In the genomic region with DNA sequence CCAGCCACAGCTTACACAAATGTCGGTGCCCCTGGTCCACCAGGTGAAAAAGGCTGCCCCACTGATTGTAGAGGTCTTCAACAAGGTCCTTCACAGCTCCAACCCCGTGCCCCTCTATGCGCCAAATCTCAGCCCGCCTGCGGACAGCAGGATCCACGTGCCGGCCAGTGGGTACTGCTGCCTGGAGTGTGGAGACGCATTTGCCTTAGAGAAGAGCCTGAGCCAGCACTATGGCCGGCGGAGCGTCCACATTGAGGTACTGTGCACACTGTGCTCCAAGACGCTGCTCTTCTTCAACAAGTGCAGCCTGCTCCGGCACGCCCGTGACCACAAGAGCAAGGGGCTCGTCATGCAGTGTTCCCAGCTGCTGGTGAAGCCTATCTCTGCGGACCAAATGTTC, we compare ENCODE assay signal across 16 cellular contexts. TPM values are rescaled to one million over a fixed set of nuclear protein-coding genes. Genes with fewer than 3 reads are reported as not detected.
DNase-seq lines count a peak whose midpoint lies in the region; ATAC-seq and TF ChIP-seq lines count a peak whose summit lies in the region.
"Had no signal": no experiment of that assay in that cellular context is flagged by ENCODE, and none has a peak within 500 bp of the region (broad histone marks: within the 10 kb centered on the region; RNA-seq: fewer than 3 reads in every experiment).

No MANE protein-coding gene starts in this region.

- H3K36me3 ChIP-seq in left ventricle myocardium inferior (peaks cover 29% of the 10 kb centered on the region), neural progenitor cell (no peaks in the 10 kb centered on the region), PC-3 (ENCODE audit: low read depth, low read length) (peaks cover 31% of the 10 kb centered on the region)

- no peak for TF ChIP-seq CTCF in left ventricle myocardium inferior (IDR thresholded peaks at IDR 0.05; ENCODE audit: borderline replicate concordance)
- TF ChIP-seq CTCF in neural progenitor cell (IDR thresholded peaks at IDR 0.05): no peak
- no peak for TF ChIP-seq CTCF in PC-3 (conservative IDR thresholded peaks at IDR 0.05; ENCODE audit: low read depth, low read length)

- H3K27me3 Mint-ChIP-seq in dendritic cell treated with granulocyte-macrophage colony-stimulating factor and Interleukin-4, amounts not matched to agents 40 ng/mL and 50 ng/mL, for 4 days: no peaks in the 10 kb centered on the region
- H3K27me3 Mint-ChIP-seq in neural progenitor cell (ENCODE audit: insufficient read depth, low read depth): no peaks in the 10 kb centered on the region
- no peaks in the 10 kb centered on the region for H3K27me3 Mint-ChIP-seq in stimulated activated naive B cell treated with anti-CD40 and anti-IgM and Interleukin-4, amounts not matched to agents 10 μg/mL and 1 μg/mL and 100 μg/mL, for 72 hours
- H3K27me3 Mint-ChIP-seq: CD8-positive, alpha-beta memory T cell had no signal

- CTCF ChIA-PET in PC-3 (lab: Charles Lee): no interaction called here

- H3K9me3 ChIP-seq in left ventricle myocardium inferior (replicated peaks): no peaks in the 10 kb centered on the region
- no peaks in the 10 kb centered on the region for H3K9me3 ChIP-seq in neural progenitor cell (ENCODE audit: low read depth)
- no peaks in the 10 kb centered on the region for H3K9me3 ChIP-seq in PC-3 (ENCODE audit: low read length)
- H3K9me3 ChIP-seq: BLaER1 had no signal

- no peak for ATAC-seq in stimulated activated naive B cell treated with anti-CD40 and anti-IgM and Interleukin-4, amounts not matched to agents 10 μg/mL and 1 μg/mL and 100 μg/mL, for 72 hours (replicated peaks)
- ATAC-seq in PC-3 (no peak), HG03521 (IDR thresholded peaks at IDR 0.05; ENCODE audit: unreplicated experiment) (no peak)

- peak overlapping the region; percentile 77 for H3K27ac ChIP-seq in left ventricle myocardium inferior (replicated peaks)
- H3K27ac ChIP-seq in neural progenitor cell: no peak overlapping the region
- H3K27ac ChIP-seq in PC-3 (ENCODE audit: low read length): no peak overlapping the region
- H3K27ac ChIP-seq: BLaER1 had no signal

- POLR2A ChIA-PET in PC-3 (lab: Charles Lee; ENCODE audit: unreplicated experiment): no interaction called here

- H3K4me2 ChIP-seq in neural progenitor cell (no peak overlapping the region), PC-3 (ENCODE audit: low read length) (no peak overlapping the region)
- H3K4me2 ChIP-seq: BLaER1 had no signal

- H4K20me1 ChIP-seq in neural progenitor cell (ENCODE audit: low read depth) (peaks cover 36% of the 10 kb centered on the region), PC-3 (ENCODE audit: low read length) (peaks cover 4% of the 10 kb centered on the region; the same call in 1 of the 2 replicates)

- H3K36me3 Mint-ChIP-seq in dendritic cell treated with granulocyte-macrophage colony-stimulating factor and Interleukin-4, amounts not matched to agents 40 ng/mL and 50 ng/mL, for 4 days (ENCODE audit: low read depth): peaks cover 81% of the 10 kb centered on the region
- peaks cover 35% of the 10 kb centered on the region for H3K36me3 Mint-ChIP-seq in neural progenitor cell
- H3K36me3 Mint-ChIP-seq in stimulated activated naive B cell treated with anti-CD40 and anti-IgM and Interleukin-4, amounts not matched to agents 10 μg/mL and 1 μg/mL and 100 μg/mL, for 72 hours: peaks cover 41 to 52% of the 10 kb centered on the region in 2 donors

- H3K27ac Mint-ChIP-seq in dendritic cell treated with granulocyte-macrophage colony-stimulating factor and Interleukin-4, amounts not matched to agents 40 ng/mL and 50 ng/mL, for 4 days: peak overlapping the region; percentile 53
- H3K27ac Mint-ChIP-seq in neural progenitor cell: peak overlapping the region; percentile 37
- peak overlapping the region; percentile 20 for H3K27ac Mint-ChIP-seq in stimulated activated naive B cell treated with anti-CD40 and anti-IgM and Interleukin-4, amounts not matched to agents 10 μg/mL and 1 μg/mL and 100 μg/mL, for 72 hours

- H2AFZ ChIP-seq in neural progenitor cell (replicated peaks) (no peak overlapping the region), PC-3 (ENCODE audit: low read length) (no peak overlapping the region)

- no peaks in the 10 kb centered on the region for H3K9me2 ChIP-seq in PC-3 (replicated peaks; ENCODE audit: low read length)

- H3K4me1 Mint-ChIP-seq in dendritic cell treated with granulocyte-macrophage colony-stimulating factor and Interleukin-4, amounts not matched to agents 40 ng/mL and 50 ng/mL, for 4 days (ENCODE audit: low read depth): peaks cover 40% of the 10 kb centered on the region
- H3K4me1 Mint-ChIP-seq in neural progenitor cell: peaks cover under 1% of the 10 kb centered on the region
- H3K4me1 Mint-ChIP-seq in stimulated activated naive B cell treated with anti-CD40 and anti-IgM and Interleukin-4, amounts not matched to agents 10 μg/mL and 1 μg/mL and 100 μg/mL, for 72 hours: peaks cover 34 to 64% of the 10 kb centered on the region in 2 donors

- DNase-seq in left ventricle myocardium inferior (no peak), cardiac septum (ENCODE audit: low spot score) (no peak), neural progenitor cell (ENCODE audit: low spot score) (no peak), PC-3 (no peak), NCI-H748 treated with DMSO at 0.1 percent for 48 hours (lab: John Stamatoyannopoulos, UW) (no peak)
- no peak for DNase-seq in stimulated activated naive B cell treated with anti-CD40 and anti-IgM and Interleukin-4, amounts not matched to agents 10 μg/mL and 1 μg/mL and 100 μg/mL, for 72 hours
- DNase-seq: 8988T; CD8-positive, alpha-beta memory T cell; GDM1; MV-4-11; NCI-H1417; NCI-H187 treated with DMSO at 0.1 percent for 48 hours; NCI-H446 treated with DMSO at 0.1 percent for 48 hours had no signal

- BruUV-seq in PC-3 (replicated peaks; lab: Mats Ljungman, UMichigan): no TSS peak

- H3K4me3 ChIP-seq in left ventricle myocardium inferior (no peak overlapping the region), neural progenitor cell (no peak overlapping the region), PC-3 (ENCODE audit: low read length) (no peak overlapping the region)
- H3K4me3 ChIP-seq: BLaER1 had no signal

- intact Hi-C loops in left ventricle myocardium inferior (cut with micrococcal nuclease) (no loop called here), cardiac septum (cut with DNase I) (loop anchor here (2.0 kb wide), 1 partner anchor 23 kb away; no protein-coding TSS in a partner anchor), PC-3 (cut with micrococcal nuclease) (no loop called here)
- intact Hi-C loops in dendritic cell treated with granulocyte-macrophage colony-stimulating factor and Interleukin-4, amounts not matched to agents 40 ng/mL and 50 ng/mL, for 4 days (cut with micrococcal nuclease): no loop called here

- H3K27me3 ChIP-seq in left ventricle myocardium inferior (ENCODE audit: low read depth) (no peaks in the 10 kb centered on the region), neural progenitor cell (no peaks in the 10 kb centered on the region), PC-3 (ENCODE audit: low read length) (no peaks in the 10 kb centered on the region)
- H3K27me3 ChIP-seq: BLaER1 had no signal

- H3K9ac ChIP-seq in neural progenitor cell (no peak overlapping the region), PC-3 (ENCODE audit: low read length) (no peak overlapping the region)
- H3K9ac ChIP-seq: BLaER1 had no signal

- peaks cover 52% of the 10 kb centered on the region for H3K79me2 ChIP-seq in neural progenitor cell (ENCODE audit: low read depth)
- H3K79me2 ChIP-seq in PC-3 (ENCODE audit: low read length): peaks cover 56% of the 10 kb centered on the region

- H3K9me3 Mint-ChIP-seq in dendritic cell treated with granulocyte-macrophage colony-stimulating factor and Interleukin-4, amounts not matched to agents 40 ng/mL and 50 ng/mL, for 4 days: no peaks in the 10 kb centered on the region
- H3K9me3 Mint-ChIP-seq in neural progenitor cell: no peaks in the 10 kb centered on the region
- H3K9me3 Mint-ChIP-seq in stimulated activated naive B cell treated with anti-CD40 and anti-IgM and Interleukin-4, amounts not matched to agents 10 μg/mL and 1 μg/mL and 100 μg/mL, for 72 hours: no peaks in the 10 kb centered on the region
- H3K9me3 Mint-ChIP-seq: CD8-positive, alpha-beta memory T cell had no signal

- peaks cover 6% of the 10 kb centered on the region for H3F3A ChIP-seq in neural progenitor cell (ENCODE audit: low read depth)
- no peaks in the 10 kb centered on the region for H3F3A ChIP-seq in PC-3 (ENCODE audit: low read length, unreplicated experiment)

- no peak overlapping the region for H3K4me3 Mint-ChIP-seq in dendritic cell treated with granulocyte-macrophage colony-stimulating factor and Interleukin-4, amounts not matched to agents 40 ng/mL and 50 ng/mL, for 4 days
- H3K4me3 Mint-ChIP-seq in neural progenitor cell: no peak overlapping the region
- H3K4me3 Mint-ChIP-seq in stimulated activated naive B cell treated with anti-CD40 and anti-IgM and Interleukin-4, amounts not matched to agents 10 μg/mL and 1 μg/mL and 100 μg/mL, for 72 hours: no peak overlapping the region
- H3K4me3 Mint-ChIP-seq: CD8-positive, alpha-beta memory T cell had no signal

- peaks cover 69% of the 10 kb centered on the region for H3K4me1 ChIP-seq in left ventricle myocardium inferior
- peaks cover 2% of the 10 kb centered on the region for H3K4me1 ChIP-seq in neural progenitor cell
- no peaks in the 10 kb centered on the region for H3K4me1 ChIP-seq in PC-3 (ENCODE audit: insufficient read depth, low read length)

RNA-seq across cellular contexts. Expression of a gene that starts 32.9 kb away (rescaled TPM):
- total RNA-seq in left ventricle myocardium inferior (181 TPM), cardiac septum (190 TPM), neural progenitor cell (ENCODE audit: low replicate concordance) (5.4 and 9.5 TPM in 2 replicates), PC-3 (2014; rRNA removed) (2.4 and 6.9 TPM in 2 replicates)

RNA-seq across cellular contexts. Expression of a gene that starts 35.9 kb away (rescaled TPM):
- 19.0 TPM for total RNA-seq in left ventricle myocardium inferior
- total RNA-seq in cardiac septum: 25.7 TPM
- 5.8 and 10.3 TPM in 2 replicates for total RNA-seq in neural progenitor cell (ENCODE audit: low replicate concordance)
- total RNA-seq in PC-3 (2014; rRNA removed): 12.3 and 13.0 TPM in 2 replicates

Comparison
In these comparisons a context has a peak if more than half of its experiments do, and no peak if none do; other contexts are left out.
1. RNA of a gene that starts 32.9 kb away (total RNA-seq): 190 TPM in cardiac septum (single experiment) and 181 TPM in left ventricle myocardium inferior (single experiment); 5.4 to 9.5 TPM in neural progenitor cell and 2.4 to 6.9 TPM in PC-3; every median in the first group is over 10 times any median in the second.
2. Peak in every context shown above with its lines, with median percentiles within 50 percentile points of each other: H3K27ac Mint-ChIP-seq.